ENCODE assay signal across 8 cellular contexts in the genomic region with DNA sequence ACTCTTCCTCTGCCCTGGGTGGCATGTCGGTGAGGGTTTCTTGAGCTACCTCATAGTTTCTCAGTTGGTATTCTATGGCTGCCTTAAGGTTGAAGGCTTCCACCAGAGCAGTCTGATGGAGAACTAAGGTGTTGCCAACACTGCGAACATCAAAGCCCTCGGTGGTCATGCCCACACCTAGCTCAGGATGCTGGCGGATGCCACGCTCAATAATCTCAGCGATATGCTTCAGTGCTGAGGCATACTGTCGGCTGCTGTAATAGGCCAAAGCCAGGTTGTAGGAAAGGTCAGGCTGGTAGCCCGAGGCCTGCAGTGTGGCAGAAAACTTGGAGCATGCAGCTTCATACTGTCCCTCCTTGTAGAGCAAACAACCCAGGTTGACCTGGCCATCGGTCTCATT.
DNase-seq lines count a peak whose midpoint lies in the region; ATAC-seq and TF ChIP-seq lines count a peak whose summit lies in the region.

No MANE protein-coding gene starts in this region.

- no peak for ATAC-seq in naive thymus-derived CD8-positive, alpha-beta T cell
- no peak for ATAC-seq in GM18505 (IDR thresholded peaks at IDR 0.05; ENCODE audit: unreplicated experiment)
- ATAC-seq in GM21360 (IDR thresholded peaks at IDR 0.05; ENCODE audit: unreplicated experiment): no peak

- H3K36me3 Mint-ChIP-seq in naive thymus-derived CD8-positive, alpha-beta T cell: peaks cover 0 to 8% (median 4%) of the 10 kb centered on the region in 3 donors

- DNase-seq in AG09309 (ENCODE audit: low read depth) (no peak), choroid plexus epithelial cell (ENCODE audit: low read depth) (no peak), iPS-NIHi11 (ENCODE audit: low spot score) (no peak)
- DNase-seq in Jurkat, Clone E6-1 (ENCODE audit: low read depth, low spot score): no peak
- peak in 1 of 10 donors; percentile 1 for DNase-seq in naive thymus-derived CD8-positive, alpha-beta T cell
- no peak for DNase-seq in stimulated activated CD8-positive, alpha-beta memory T cell treated with anti-CD3 and anti-CD28 coated beads, Interleukin-4, amount 100 ng/mL, for 48 hours

- H3K4me3 Mint-ChIP-seq in naive thymus-derived CD8-positive, alpha-beta T cell: peak overlapping the region; percentile 91 to 99 (median 94)

- peaks cover 3 to 14% (median 10%) of the 10 kb centered on the region in 4 donors for H3K4me1 Mint-ChIP-seq in naive thymus-derived CD8-positive, alpha-beta T cell

- H3K4me3 ChIP-seq in AG09309 (ENCODE audit: control insufficient read depth, low read depth, low read length) (peak overlapping the region; percentile 70), choroid plexus epithelial cell (ENCODE audit: low read depth, low read length) (peak overlapping the region; percentile 75)
- peak overlapping the region; percentile 87 for H3K4me3 ChIP-seq in Jurkat, Clone E6-1 (ENCODE audit: low read length)

- peaks cover 0 to 10% (median 2%) of the 10 kb centered on the region in 9 donors for H3K9me3 Mint-ChIP-seq in naive thymus-derived CD8-positive, alpha-beta T cell

- peak overlapping the region in 9 of 10 donors; percentile 96 to 100 (median 100) for H3K27ac Mint-ChIP-seq in naive thymus-derived CD8-positive, alpha-beta T cell

- POLR2A ChIA-PET in naive thymus-derived CD8-positive, alpha-beta T cell (lab: Charles Lee): interaction anchor here (0.6 to 0.8 kb wide), 2 partner anchors 462 to 833 kb away, joined by 3 to 4 read pairs; partner anchors contain the start of genes PJVK and PRKRA

- TF ChIP-seq POLR2A in GM18505 (IDR thresholded peaks at IDR 0.05; ENCODE audit: borderline replicate concordance, extremely low read depth, insufficient read depth, insufficient read length): no peak

- peaks cover 0 to 6% (median 1%) of the 10 kb centered on the region in 5 donors for H3K27me3 Mint-ChIP-seq in naive thymus-derived CD8-positive, alpha-beta T cell

- TF ChIP-seq CTCF in AG09309 (IDR thresholded peaks at IDR 0.05; ENCODE audit: control insufficient read depth, insufficient read depth, low read depth, low read length, missing control alignments) (no peak), choroid plexus epithelial cell (conservative IDR thresholded peaks at IDR 0.05; ENCODE audit: low read depth, low read length) (no peak)
